Comparison of ENCODE assay signal across 29 cellular contexts in genomic region chr2:68671961-68672360, GRCh38. TPM values are rescaled to one million over a fixed set of nuclear protein-coding genes. Genes with fewer than 3 reads are reported as not detected.
"Had no signal": no experiment of that assay in that cellular context is flagged by ENCODE, and none has a peak within 500 bp of the region (broad histone marks: within the 10 kb centered on the region; RNA-seq: fewer than 3 reads in every experiment).

No MANE protein-coding gene starts in this region.

- FAIRE-seq: urothelium cell line had no signal

- H3K9me3 Mint-ChIP-seq: stimulated activated memory B cell treated with anti-CD40 and anti-IgM and Interleukin-4, amounts not matched to agents 10 μg/mL and 1 μg/mL and 100 μg/mL, for 72 hours had no signal

- H3K4me1 ChIP-seq: stomach, suprapubic skin, testis, thyroid gland, tibial artery, tibial nerve, upper lobe of left lung, upper lobe of right lung, uterus, vagina had no signal

- H3K36me3 Mint-ChIP-seq: stimulated activated effector memory CD8-positive, alpha-beta T cell treated with anti-CD3 and anti-CD28 coated beads, Interleukin-12 subunit alpha, Interleukin-12 subunit beta, amount 100 ng/mL, for 72 hours; stimulated activated memory B cell treated with anti-CD40 and anti-IgM and Interleukin-4, amounts not matched to agents 10 μg/mL and 1 μg/mL and 100 μg/mL, for 72 hours; type B pancreatic cell had no signal

- H3K4me1 Mint-ChIP-seq: stimulated activated effector memory CD8-positive, alpha-beta T cell treated with anti-CD3 and anti-CD28 coated beads, Interleukin-12 subunit alpha, Interleukin-12 subunit beta, amount 100 ng/mL, for 72 hours; stimulated activated memory B cell treated with anti-CD40 and anti-IgM and Interleukin-4, amounts not matched to agents 10 μg/mL and 1 μg/mL and 100 μg/mL, for 72 hours had no signal

- H3K27me3 ChIP-seq: stomach, suprapubic skin, testis, thyroid gland, tibial artery, tibial nerve, upper lobe of left lung, upper lobe of right lung, uterus, vagina had no signal

- H3K27me3 Mint-ChIP-seq: stimulated activated memory B cell treated with anti-CD40 and anti-IgM and Interleukin-4, amounts not matched to agents 10 μg/mL and 1 μg/mL and 100 μg/mL, for 72 hours had no signal

- H3K4me3 Mint-ChIP-seq: stimulated activated effector memory CD8-positive, alpha-beta T cell treated with anti-CD3 and anti-CD28 coated beads, Interleukin-12 subunit alpha, Interleukin-12 subunit beta, amount 100 ng/mL, for 72 hours; stimulated activated memory B cell treated with anti-CD40 and anti-IgM and Interleukin-4, amounts not matched to agents 10 μg/mL and 1 μg/mL and 100 μg/mL, for 72 hours; stimulated activated naive B cell treated with anti-CD40 and anti-IgM and Interleukin-4, amounts not matched to agents 10 μg/mL and 1 μg/mL and 100 μg/mL, for 72 hours; stimulated activated naive CD8-positive, alpha-beta T cell treated with anti-CD3 and anti-CD28 coated beads, Interleukin-15, amount 100 ng/mL, for 72 hours; stimulated activated naive CD8-positive, alpha-beta T cell treated with anti-CD3 and anti-CD28 coated beads, Interleukin-15, Interleukin-2, amounts not matched to agents 100 ng/mL and 50 ng/mL, for 24 hours; type B pancreatic cell had no signal

- ATAC-seq: stimulated activated effector memory CD8-positive, alpha-beta T cell treated with anti-CD3 and anti-CD28 coated beads, Interleukin-12 subunit alpha, Interleukin-12 subunit beta, amount 100 ng/mL, for 72 hours; stimulated activated memory B cell treated with anti-CD40 and anti-IgM and Interleukin-4, amounts not matched to agents 10 μg/mL and 1 μg/mL and 100 μg/mL, for 72 hours; stimulated activated naive B cell treated with anti-CD40 and anti-IgM and Interleukin-4, amounts not matched to agents 10 μg/mL and 1 μg/mL and 100 μg/mL, for 72 hours; stimulated activated naive CD8-positive, alpha-beta T cell treated with anti-CD3 and anti-CD28 coated beads, Interleukin-15, amount 100 ng/mL, for 72 hours; stimulated activated naive CD8-positive, alpha-beta T cell treated with anti-CD3 and anti-CD28 coated beads, Interleukin-15, Interleukin-2, amounts not matched to agents 100 U/mL and 50 U/mL, for 24 hours; upper lobe of right lung had no signal

- H3K36me3 ChIP-seq: stomach, suprapubic skin, thoracic aorta, thyroid gland, tibial artery, tibial nerve, upper lobe of left lung, upper lobe of right lung, uterus, vagina had no signal

- H3K9me3 ChIP-seq: suprapubic skin, testis, thoracic aorta, thyroid gland, tibial artery, upper lobe of left lung, upper lobe of right lung, uterus, vagina had no signal

- DNase-seq: stimulated activated CD4-positive, alpha-beta T cell treated with anti-CD3 and anti-CD28 coated beads, Interleukin-2, amount 100 ng/mL, for 48 hours; stimulated activated CD4-positive, alpha-beta T cell treated with anti-CD3 and anti-CD28 coated beads, Interleukin-4, amount 100 ng/mL, for 1 hour; stimulated activated CD4-positive, alpha-beta T cell treated with anti-CD3 and anti-CD28 coated beads, Interleukin-4, amount 100 ng/mL, for 24 hours; stimulated activated CD4-positive, alpha-beta T cell treated with anti-CD3 and anti-CD28 coated beads, Interleukin-4, amount 100 ng/mL, for 4 hours; stimulated activated CD8-positive, alpha-beta memory T cell treated with anti-CD3 and anti-CD28 coated beads, Interleukin-4, amount 100 ng/mL, for 48 hours; stimulated activated naive B cell treated with anti-CD40 and anti-IgM and Interleukin-4, amounts not matched to agents 10 μg/mL and 1 μg/mL and 100 μg/mL, for 72 hours; stimulated activated naive CD4-positive, alpha-beta T cell; stimulated activated naive CD4-positive, alpha-beta T cell treated with Interleukin-2 at 50 U/mL for 16 hours; stimulated activated naive CD8-positive, alpha-beta T cell treated with anti-CD3 and anti-CD28 coated beads, Interleukin-15, amount 100 ng/mL, for 72 hours; stimulated activated naive CD8-positive, alpha-beta T cell treated with anti-CD3 and anti-CD28 coated beads, Interleukin-15, Interleukin-2, amounts not matched to agents 100 U/mL and 50 U/mL, for 24 hours; stomach; substantia nigra; testis; thyroid gland; tibial artery; trophoblast cell; upper lobe of left lung; upper lobe of right lung; uterus had no signal

- H3K4me3 ChIP-seq: stomach, suprapubic skin, testis, thoracic aorta, thyroid gland, tibial artery, tibial nerve, upper lobe of left lung, upper lobe of right lung, uterus, vagina had no signal

- H3K27ac Mint-ChIP-seq: stimulated activated effector memory CD8-positive, alpha-beta T cell treated with anti-CD3 and anti-CD28 coated beads, Interleukin-12 subunit alpha, Interleukin-12 subunit beta, amount 100 ng/mL, for 72 hours; stimulated activated memory B cell treated with anti-CD40 and anti-IgM and Interleukin-4, amounts not matched to agents 10 μg/mL and 1 μg/mL and 100 μg/mL, for 72 hours; stimulated activated naive CD8-positive, alpha-beta T cell treated with anti-CD3 and anti-CD28 coated beads, Interleukin-15, amount 100 ng/mL, for 72 hours; stimulated activated naive CD8-positive, alpha-beta T cell treated with anti-CD3 and anti-CD28 coated beads, Interleukin-15, Interleukin-2, amounts not matched to agents 100 ng/mL and 50 ng/mL, for 24 hours; type B pancreatic cell had no signal

- H3K27ac ChIP-seq: stomach, suprapubic skin, testis, thoracic aorta, thyroid gland, tibial artery, tibial nerve, upper lobe of left lung, upper lobe of right lung, uterus, vagina had no signal

RNA-seq across cellular contexts. Expression of gene PROKR1, which starts 28.6 kb away (rescaled TPM):
- total RNA-seq: stomach, thoracic aorta, thyroid gland, upper lobe of right lung, ureter, vagina had no signal
- polyA plus RNA-seq: stomach had no signal
